ENCODE assay signal across 1 cellular context in genomic region chr5:174402224-174402812, GRCh38.
TF ChIP-seq lines count a peak whose summit lies in the region.

No MANE protein-coding gene starts in this region.

TF ChIP-seq in HepG2, 621 proteins besides CTCF, POLR2A, EP300 and RAD21 (continued from another document):
- TF ChIP-seq ZNF280D (CRISPR knock-in tag; IDR thresholded peaks at IDR 0.05) (no peak), ZNF607 (CRISPR knock-in tag; IDR thresholded peaks at IDR 0.05; ENCODE audit: borderline replicate concordance) (no peak), ZNF468 (CRISPR knock-in tag; IDR thresholded peaks at IDR 0.05) (no peak), XBP1 (CRISPR knock-in tag; IDR thresholded peaks at IDR 0.05) (no peak), ZBTB39 (CRISPR knock-in tag; IDR thresholded peaks at IDR 0.05) (no peak), YEATS4 (CRISPR knock-in tag; IDR thresholded peaks at IDR 0.05; ENCODE audit: borderline replicate concordance) (no peak), ZNF609 (CRISPR knock-in tag; IDR thresholded peaks at IDR 0.05; ENCODE audit: borderline replicate concordance) (no peak), HNRNPLL (IDR thresholded peaks at IDR 0.05; ENCODE audit: low read depth, low read length, poor library complexity, severe bottlenecking) (no peak), MAX (IDR thresholded peaks at IDR 0.05) (no peak)
